11 cellular contexts compared by ENCODE assay signal in genomic region chr7:112207765-112208164, GRCh38. TPM values are rescaled to one million over a fixed set of nuclear protein-coding genes. Genes with fewer than 3 reads are reported as not detected.
DNase-seq lines count a peak whose midpoint lies in the region; ATAC-seq and TF ChIP-seq lines count a peak whose summit lies in the region.
"Had no signal": no experiment of that assay in that cellular context is flagged by ENCODE, and none has a peak within 500 bp of the region (broad histone marks: within the 10 kb centered on the region; RNA-seq: fewer than 3 reads in every experiment).

No MANE protein-coding gene starts in this region.

- no peak overlapping the region for H3K27ac Mint-ChIP-seq in H9
- no peak overlapping the region for H3K27ac Mint-ChIP-seq in activated T-helper 17 cell treated with anti-CD3 and anti-CD28 coated beads, Interleukin-2, amount 50 U/mL, for 72 hours

- H3K27me3 ChIP-seq in ACC112 (ENCODE audit: insufficient read depth, low read length) (no peaks in the 10 kb centered on the region), H9 (ENCODE audit: insufficient read depth, low read length) (no peaks in the 10 kb centered on the region), liver (ENCODE audit: control insufficient read depth in 4 of 4, insufficient read depth in 4 of 4, low read length in 3 of 4) (no peaks in the 10 kb centered on the region)
- H3K27me3 ChIP-seq: colonic mucosa had no signal

- H3K27me3 Mint-ChIP-seq in H9 (ENCODE audit: low read depth): peaks cover 22% of the 10 kb centered on the region
- peaks cover 21% of the 10 kb centered on the region for H3K27me3 Mint-ChIP-seq in activated T-helper 17 cell treated with anti-CD3 and anti-CD28 coated beads, Interleukin-2, amount 50 U/mL, for 72 hours

- peaks cover 52% of the 10 kb centered on the region for H3K79me2 ChIP-seq in ACC112 (ENCODE audit: control insufficient read depth, insufficient read depth, low read length, unreplicated experiment)
- peaks cover 21% of the 10 kb centered on the region; the same call in 1 of the 2 replicates for H3K79me2 ChIP-seq in H9 (ENCODE audit: insufficient read depth, low read length)

- no peak overlapping the region for H2BK15ac ChIP-seq in H9 (ENCODE audit: low read depth, low read length)

- peak overlapping the region; percentile 84 for H3K4me2 ChIP-seq in H9 (ENCODE audit: insufficient read depth, insufficient read length, low read length)

- H3K9me3 ChIP-seq in H9 (ENCODE audit: control insufficient read depth, low read depth, low read length): no peaks in the 10 kb centered on the region
- no peaks in the 10 kb centered on the region for H3K9me3 ChIP-seq in liver (ENCODE audit: control insufficient read depth in 4 of 4, low read length in 3 of 4)
- H3K9me3 ChIP-seq: colonic mucosa had no signal

- no peak overlapping the region for H3K14ac ChIP-seq in H9 (ENCODE audit: insufficient read depth, low read length)

- H4K91ac ChIP-seq in H9 (ENCODE audit: insufficient read length, low read depth, low read length): no peak overlapping the region

- no peak overlapping the region for H2BK120ac ChIP-seq in H9 (ENCODE audit: low read depth, low read length, poor library complexity, severe bottlenecking)

- H3K9me3 Mint-ChIP-seq in H9: no peaks in the 10 kb centered on the region; a peak in 1 of 5 replicates
- H3K9me3 Mint-ChIP-seq in activated T-helper 17 cell treated with anti-CD3 and anti-CD28 coated beads, Interleukin-2, amount 50 U/mL, for 72 hours: no peaks in the 10 kb centered on the region

- H3K56ac ChIP-seq in H9 (ENCODE audit: insufficient read length, low read depth, low read length): no peak overlapping the region

- no peak overlapping the region for H4K8ac ChIP-seq in H9 (replicated peaks; ENCODE audit: insufficient read length, low read depth, low read length)

- no peak overlapping the region for H4K5ac ChIP-seq in H9 (ENCODE audit: insufficient read length, low read depth, low read length)

- POLR2A ChIA-PET in GM10248 (lab: Yijun Ruan, JAX): interaction anchor here (2.3 kb wide), 1 partner anchor 243 kb away, joined by 14 read pairs; the partner anchor contains the start of gene IFRD1

- H3T11ph ChIP-seq in H9 (ENCODE audit: low read length): no peak overlapping the region

- H2BK20ac ChIP-seq in H9 (ENCODE audit: low read depth, low read length, poor library complexity, severe bottlenecking): no peak overlapping the region

- H2BK12ac ChIP-seq in H9 (ENCODE audit: insufficient read length, low read depth, low read length): no peak overlapping the region

- TF ChIP-seq RAD21 in liver (IDR thresholded peaks at IDR 0.05): no peak

- TF ChIP-seq CTCF in H9 (conservative IDR thresholded peaks at IDR 0.05): no peak
- TF ChIP-seq CTCF in liver (IDR thresholded peaks at IDR 0.05; ENCODE audit: low read depth, low read length, missing input control): no peak
- TF ChIP-seq CTCF in GM10248 (IDR thresholded peaks at IDR 0.05; ENCODE audit: control extremely low read depth, extremely low read depth, low read depth, missing control alignments): no peak

- H3K36me3 ChIP-seq in ACC112 (ENCODE audit: insufficient read depth, low read length): no peaks in the 10 kb centered on the region
- H3K36me3 ChIP-seq in liver (ENCODE audit: control insufficient read depth in 4 of 4, insufficient read depth in 3 of 4, low read depth in 1 of 4, low read length in 3 of 4): no peaks in the 10 kb centered on the region
- H3K36me3 ChIP-seq: colonic mucosa had no signal

- no peak overlapping the region for H3K27ac ChIP-seq in ACC112 (ENCODE audit: low read depth, low read length)
- H3K27ac ChIP-seq in H9 (ENCODE audit: insufficient read length, low read depth, low read length): no peak overlapping the region
- H3K27ac ChIP-seq in liver (ENCODE audit: low read depth in 1 of 2, low read length in 2 of 2): peak overlapping the region; percentile 83 to 88
- H3K27ac ChIP-seq in caudate nucleus (ENCODE audit: low read depth, low read length): no peak overlapping the region

- CTCF ChIA-PET in GM10248 (lab: Yijun Ruan, JAX): no interaction called here

- H3K4me3 ChIP-seq in ACC112 (ENCODE audit: low read depth, low read length) (peak overlapping the region; percentile 97), liver (ENCODE audit: low read depth in 1 of 3, low read length in 3 of 3) (peak overlapping the region; percentile 90 to 94 (median 93))

- no CpG with 5 or more reads among the region's 6 CpGs for WGBS in H9 (ENCODE audit: extremely low coverage, insufficient read length, low lambda C conversion rate)
- WGBS in liver: 78% methylated on average over 6 of the region's 6 CpGs

- H3K36me3 Mint-ChIP-seq in H9 (ENCODE audit: insufficient read depth in 1 of 3, low read depth in 3 of 3): no peaks in the 10 kb centered on the region; a peak in 2 of 7 replicates
- no peaks in the 10 kb centered on the region for H3K36me3 Mint-ChIP-seq in activated T-helper 17 cell treated with anti-CD3 and anti-CD28 coated beads, Interleukin-2, amount 50 U/mL, for 72 hours (ENCODE audit: low read depth)

- H3K9ac ChIP-seq in H9 (ENCODE audit: extremely low read depth, insufficient read length, low read length): no peak overlapping the region
- H3K9ac ChIP-seq in liver (ENCODE audit: low read depth in 1 of 2, low read length in 2 of 2): peak overlapping the region in 1 of 2 donors; percentile 11

- H2AK5ac ChIP-seq in H9 (ENCODE audit: insufficient read length, low read length): no peak overlapping the region

- H4K20me1 ChIP-seq in H9 (ENCODE audit: control insufficient read depth, insufficient read depth, insufficient read length): no peaks in the 10 kb centered on the region

- H3K18ac ChIP-seq in H9 (ENCODE audit: insufficient read length, low read depth, low read length): no peak overlapping the region

- H2AFZ ChIP-seq in ACC112 (ENCODE audit: low read length, unreplicated experiment) (peak overlapping the region; percentile 99), H9 (ENCODE audit: low read length) (no peak overlapping the region)

- DNase-seq in H9 (no peak), caudate nucleus (lab: John Stamatoyannopoulos, UW) (no peak), RKO (ENCODE audit: low spot score) (no peak), GM10248 (ENCODE audit: extremely low spot score) (no peak)
- DNase-seq: DMS 273 treated with DMSO at 0.1 percent for 48 hours, NCI-H774 had no signal

- H3K79me1 ChIP-seq in H9 (ENCODE audit: insufficient read depth, low read depth, low read length, poor library complexity, severe bottlenecking): peaks cover 2% of the 10 kb centered on the region

- H2BK5ac ChIP-seq in H9 (ENCODE audit: insufficient read length, low read length): no peak overlapping the region

- no peak overlapping the region for H3K4ac ChIP-seq in H9 (ENCODE audit: low read depth, low read length)

- H3K4me3 Mint-ChIP-seq in H9: peak overlapping the region; percentile 95
- H3K4me3 Mint-ChIP-seq in activated T-helper 17 cell treated with anti-CD3 and anti-CD28 coated beads, Interleukin-2, amount 50 U/mL, for 72 hours: peak overlapping the region; percentile 96

- no peak overlapping the region for H3K23ac ChIP-seq in H9 (ENCODE audit: insufficient read length, low read depth, low read length)

- H3K23me2 ChIP-seq in H9 (ENCODE audit: insufficient read length, low read depth, low read length, poor library complexity, severe bottlenecking): peaks cover 28% of the 10 kb centered on the region

- ATAC-seq in activated T-helper 17 cell treated with anti-CD3 and anti-CD28 coated beads, Interleukin-2, amount 50 U/mL, for 72 hours (replicated peaks): no peak
- no peak for ATAC-seq in GM19351 (IDR thresholded peaks at IDR 0.05; ENCODE audit: unreplicated experiment)

- peaks cover 18% of the 10 kb centered on the region for H3K4me1 ChIP-seq in ACC112 (ENCODE audit: control insufficient read depth, insufficient read depth, low read length, unreplicated experiment)
- H3K4me1 ChIP-seq in H9 (ENCODE audit: insufficient read depth, low read length): no peaks in the 10 kb centered on the region; the same call in 1 of the 2 replicates
- peaks cover 7 to 44% (median 30%) of the 10 kb centered on the region in 4 donors for H3K4me1 ChIP-seq in liver (ENCODE audit: control insufficient read depth in 4 of 4, insufficient read depth in 4 of 4, low read length in 3 of 4)

- H3K4me1 Mint-ChIP-seq in H9: peaks cover 33 to 39% of the 10 kb centered on the region in 2 experiments
- peaks cover 30% of the 10 kb centered on the region for H3K4me1 Mint-ChIP-seq in activated T-helper 17 cell treated with anti-CD3 and anti-CD28 coated beads, Interleukin-2, amount 50 U/mL, for 72 hours

TF ChIP-seq in liver, 16 proteins besides CTCF, POLR2A, EP300 and RAD21 (continues in another document):
- no peak for TF ChIP-seq ATF3 (IDR thresholded peaks at IDR 0.05)
- no peak for TF ChIP-seq YY1 (IDR thresholded peaks at IDR 0.05)
- no peak for TF ChIP-seq EGR1 (IDR thresholded peaks at IDR 0.05; ENCODE audit: low read depth in 2 of 2)
- no peak for TF ChIP-seq GABPA (IDR thresholded peaks at IDR 0.05 in 1 of 2, conservative IDR thresholded peaks at IDR 0.05 in 1 of 2)
- TF ChIP-seq SP1 (IDR thresholded peaks at IDR 0.05): no peak
- no peak for TF ChIP-seq FOXA2 (IDR thresholded peaks at IDR 0.05)
- TF ChIP-seq ZBTB33 (IDR thresholded peaks at IDR 0.05): no peak

RNA-seq across cellular contexts. Expression of gene ZNF277, which starts 1.3 kb away (rescaled TPM):
- total RNA-seq in H9 (2021) (13.1 and 15.7 TPM in 2 replicates), liver (10 to 100 TPM; 16.9 to 23.5 TPM)
- 10 to 100 TPM; 11.6 to 19.4 TPM for total RNA-seq in activated T-helper 17 cell treated with anti-CD3 and anti-CD28 coated beads, Interleukin-2, amount 50 U/mL, for 72 hours
- 10 to 100 TPM in 1 of 2 donors, 1 to 10 TPM in 1; 7.8 to 12.2 TPM for polyA plus RNA-seq in liver

RNA-seq across cellular contexts. Expression of gene DOCK4, which starts 1.6 kb away (rescaled TPM):
- total RNA-seq in H9 (2021) (4.8 and 4.9 TPM in 2 replicates), liver (10 to 100 TPM; 16.9 to 48.9 TPM)
- total RNA-seq in activated T-helper 17 cell treated with anti-CD3 and anti-CD28 coated beads, Interleukin-2, amount 50 U/mL, for 72 hours: 1 to 10 TPM in 1 of 2 donors, under 1 TPM in 1; 0.50 to 1.5 TPM
- polyA plus RNA-seq in liver: 1 to 10 TPM; 7.2 to 8.7 TPM

Comparison
In these comparisons a context has a peak if more than half of its experiments do, and no peak if none do; other contexts are left out.
1. H3K27ac ChIP-seq: peak in liver (2 of 2); none in ACC112 (single experiment), H9 (single experiment) and caudate nucleus (single experiment).